In genomic region chr1:79353224-79353623, GRCh38 we compare ENCODE assay signal across 9 cellular contexts.
DNase-seq lines count a peak whose midpoint lies in the region; ATAC-seq and TF ChIP-seq lines count a peak whose summit lies in the region.
"Had no signal": no experiment of that assay in that cellular context is flagged by ENCODE, and none has a peak within 500 bp of the region (broad histone marks: within the 10 kb centered on the region; RNA-seq: fewer than 3 reads in every experiment).

No MANE protein-coding gene starts in this region.

- H3K4me3 Mint-ChIP-seq in activated T-cell treated with anti-CD3 and anti-CD28 coated beads, Interleukin-2, amount 50 U/mL, for 72 hours, result no peak overlapping the region

- H3K9me3 Mint-ChIP-seq in activated T-cell treated with anti-CD3 and anti-CD28 coated beads, Interleukin-2, amount 50 U/mL, for 72 hours, result peaks cover 0 to 1% of the 10 kb centered on the region in 2 donors
- H3K9me3 Mint-ChIP-seq: activated naive CD4-positive, alpha-beta T cell treated with anti-CD3 and anti-CD28 coated beads, Interleukin-2, amount 50 U/mL, for 72 hours had no signal

- no peak overlapping the region for H3K27ac Mint-ChIP-seq in activated T-cell treated with anti-CD3 and anti-CD28 coated beads, Interleukin-2, amount 50 U/mL, for 72 hours
- H3K27ac Mint-ChIP-seq: activated naive CD4-positive, alpha-beta T cell treated with anti-CD3 and anti-CD28 coated beads, Interleukin-2, amount 50 U/mL, for 72 hours had no signal

- TF ChIP-seq CTCF in adrenal gland (IDR thresholded peaks at IDR 0.05), result peak; percentile 16 to 47 (median 43)
- peak in 1 of 2 donors; percentile 29 for TF ChIP-seq CTCF in left lung (IDR thresholded peaks at IDR 0.05)
- TF ChIP-seq CTCF in lower leg skin (IDR thresholded peaks at IDR 0.05), result no peak

- no peaks in the 10 kb centered on the region for H3K4me1 ChIP-seq in adrenal gland (replicated peaks in 1 of 2)
- no peaks in the 10 kb centered on the region for H3K4me1 ChIP-seq in left lung

- DNase-seq in activated T-cell treated with anti-CD3 and anti-CD28 coated beads, Interleukin-2, amount 50 U/mL, for 72 hours, result peak; percentile 0 to 4
- no peak for DNase-seq in activated T-cell treated with anti-CD3 and anti-CD28 coated beads, Interleukin-2, amount 50 U/mL, for 48 hours
- DNase-seq in HT1080 (ENCODE audit: low read depth), result peak; percentile 65
- peak; percentile 23 to 59 (median 36) for DNase-seq in adrenal gland
- DNase-seq in left lung, result no peak
- DNase-seq in posterior vena cava (ENCODE audit: low spot score), result no peak
- DNase-seq in GF-D8 (lab: John Stamatoyannopoulos, UW), result no peak
- no peak for DNase-seq in lower leg skin (ENCODE audit: low spot score in 2 of 2)

- no peaks in the 10 kb centered on the region for H3K4me1 Mint-ChIP-seq in activated T-cell treated with anti-CD3 and anti-CD28 coated beads, Interleukin-2, amount 50 U/mL, for 72 hours (ENCODE audit: low read depth)

- no peak overlapping the region for H3K4me3 ChIP-seq in adrenal gland
- H3K4me3 ChIP-seq in left lung, result no peak overlapping the region
- H3K4me3 ChIP-seq in lower leg skin (ENCODE audit: low read depth, poor library complexity, severe bottlenecking), result no peak overlapping the region

- H3K27ac ChIP-seq in adrenal gland (no peak overlapping the region), left lung (no peak overlapping the region)

- no peaks in the 10 kb centered on the region for H3K27me3 ChIP-seq in adrenal gland
- H3K27me3 ChIP-seq in left lung, result no peaks in the 10 kb centered on the region

- TF ChIP-seq POLR2A in adrenal gland (IDR thresholded peaks at IDR 0.05), result no peak
- no peak for TF ChIP-seq POLR2A in lower leg skin (IDR thresholded peaks at IDR 0.05)

- 31 to 51% (median 35%) methylated on average over 4 of the region's 4 CpGs for WGBS in adrenal gland, 4 donors
- WGBS in lower leg skin, 2 donors, result 50 to 56% methylated on average over 4 of the region's 4 CpGs

- H3K27me3 Mint-ChIP-seq in activated T-cell treated with anti-CD3 and anti-CD28 coated beads, Interleukin-2, amount 50 U/mL, for 72 hours (ENCODE audit: low read depth), result no peaks in the 10 kb centered on the region

- intact Hi-C loops in adrenal gland (cut with DNase I), result loop anchor here in 1 of 2 donors (5.0 kb wide), 1 partner anchor 511 kb away; no protein-coding TSS in a partner anchor
- intact Hi-C loops in left lung (cut with DNase I), result no loop called here
- intact Hi-C loops in posterior vena cava (cut with DNase I), result no loop called here
- intact Hi-C loops in lower leg skin (cut with DNase I; ENCODE audit: low total_unique reads), result no loop called here

- H3K36me3 ChIP-seq in adrenal gland (replicated peaks in 1 of 2), result no peaks in the 10 kb centered on the region
- no peaks in the 10 kb centered on the region for H3K36me3 ChIP-seq in left lung

- no peaks in the 10 kb centered on the region for H3K36me3 Mint-ChIP-seq in activated T-cell treated with anti-CD3 and anti-CD28 coated beads, Interleukin-2, amount 50 U/mL, for 72 hours (ENCODE audit: insufficient read depth in 2 of 2)
- H3K36me3 Mint-ChIP-seq: activated naive CD4-positive, alpha-beta T cell treated with anti-CD3 and anti-CD28 coated beads, Interleukin-2, amount 50 U/mL, for 72 hours had no signal

- H3K9me3 ChIP-seq in adrenal gland (replicated peaks in 1 of 3) (no peaks in the 10 kb centered on the region), left lung (no peaks in the 10 kb centered on the region)

- ATAC-seq in activated T-cell treated with anti-CD3 and anti-CD28 coated beads, Interleukin-2, amount 50 U/mL, for 72 hours (replicated peaks in 1 of 2), result no peak
- peak; percentile 73 for ATAC-seq in left lung
- ATAC-seq: activated naive CD4-positive, alpha-beta T cell treated with anti-CD3 and anti-CD28 coated beads, Interleukin-2, amount 50 U/mL, for 72 hours had no signal

Comparison
In these comparisons a context has a peak if more than half of its experiments do, and no peak if none do; other contexts are left out.
1. DNase-seq: peak in activated T-cell treated with anti-CD3 and anti-CD28 coated beads, Interleukin-2, amount 50 U/mL, for 72 hours (2 of 2), HT1080 (single experiment) and adrenal gland (7 of 7); none in activated T-cell treated with anti-CD3 and anti-CD28 coated beads, Interleukin-2, amount 50 U/mL, for 48 hours (0 of 2), left lung (0 of 2), posterior vena cava (single experiment), GF-D8 (single experiment) and lower leg skin (0 of 2).
2. CTCF ChIP-seq: peak in adrenal gland (6 of 6); none in lower leg skin (0 of 3).